In genomic region chr1:40948741-40949528, GRCh38 we compare ENCODE assay signal across 8 cellular contexts. TPM values are rescaled to one million over a fixed set of nuclear protein-coding genes. Genes with fewer than 3 reads are reported as not detected.
DNase-seq lines count a peak whose midpoint lies in the region; ATAC-seq and TF ChIP-seq lines count a peak whose summit lies in the region.

No MANE protein-coding gene starts in this region.

- H3K4me1 Mint-ChIP-seq in GM23338 (peaks cover 5% of the 10 kb centered on the region), endothelial cell (ENCODE audit: unreplicated experiment) (peaks cover 8% of the 10 kb centered on the region)
- H3K4me1 Mint-ChIP-seq in activated CD4-positive, alpha-beta memory T cell treated with anti-CD3 and anti-CD28 coated beads, Interleukin-2, amount 10 ng/mL, durations not matched to agents 7 days and 5 days = peaks cover 18% of the 10 kb centered on the region
- H3K4me1 Mint-ChIP-seq in naive thymus-derived CD4-positive, alpha-beta T cell = peaks cover 5 to 19% (median 6%) of the 10 kb centered on the region in 7 donors

- no peaks in the 10 kb centered on the region for H3F3A ChIP-seq in GM23338 (replicated peaks; ENCODE audit: low read depth)

- H3K27me3 Mint-ChIP-seq in GM23338 (ENCODE audit: insufficient read depth, low read depth, poor library complexity) (peaks cover 12% of the 10 kb centered on the region), endothelial cell (ENCODE audit: unreplicated experiment) (no peaks in the 10 kb centered on the region)
- peaks cover 13% of the 10 kb centered on the region for H3K27me3 Mint-ChIP-seq in activated CD4-positive, alpha-beta memory T cell treated with anti-CD3 and anti-CD28 coated beads, Interleukin-2, amount 10 ng/mL, durations not matched to agents 7 days and 5 days
- H3K27me3 Mint-ChIP-seq in naive thymus-derived CD4-positive, alpha-beta T cell = peaks cover 14 to 30% (median 20%) of the 10 kb centered on the region in 5 donors

- H4K20me1 ChIP-seq in GM23338 (replicated peaks; ENCODE audit: insufficient read depth) = no peaks in the 10 kb centered on the region

- TF ChIP-seq CTCF in GM23338 (conservative IDR thresholded peaks at IDR 0.05; ENCODE audit: low read depth in 2 of 2) (peak; percentile 78 to 89), endothelial cell (IDR thresholded peaks at IDR 0.05; ENCODE audit: unreplicated experiment) (peak; percentile 86)

- peak; percentile 80 for ATAC-seq in GM23338
- peak; percentile 85 for ATAC-seq in naive thymus-derived CD4-positive, alpha-beta T cell
- no peak for ATAC-seq in GM19351 (IDR thresholded peaks at IDR 0.05; ENCODE audit: unreplicated experiment)

- H3K9me3 Mint-ChIP-seq in GM23338 (no peaks in the 10 kb centered on the region), endothelial cell (ENCODE audit: unreplicated experiment) (no peaks in the 10 kb centered on the region)
- H3K9me3 Mint-ChIP-seq in activated CD4-positive, alpha-beta memory T cell treated with anti-CD3 and anti-CD28 coated beads, Interleukin-2, amount 10 ng/mL, durations not matched to agents 7 days and 5 days = no peaks in the 10 kb centered on the region
- peaks cover 0 to 6% (median 0%) of the 10 kb centered on the region in 11 donors for H3K9me3 Mint-ChIP-seq in naive thymus-derived CD4-positive, alpha-beta T cell

- H3K27ac ChIP-seq in GM23338 (ENCODE audit: low read depth) (no peak overlapping the region), subcutaneous abdominal adipose tissue (ENCODE audit: low read depth, low read length) (no peak overlapping the region)
- H3K27ac ChIP-seq in naive thymus-derived CD4-positive, alpha-beta T cell (ENCODE audit: low read depth, low read length) = no peak overlapping the region

- no peaks in the 10 kb centered on the region for H3K9me2 ChIP-seq in GM23338 (ENCODE audit: insufficient read depth)

- H3K4me3 ChIP-seq in GM23338 (peak overlapping the region; percentile 9), subcutaneous abdominal adipose tissue (ENCODE audit: low read depth in 1 of 5, low read length in 5 of 5) (peak overlapping the region in 1 of 5 donors; percentile 22)
- no peak overlapping the region for H3K4me3 ChIP-seq in naive thymus-derived CD4-positive, alpha-beta T cell (ENCODE audit: low read length)

- DNase-seq in AG08395 (ENCODE audit: low spot score) (peak; percentile 74), GM23338 (ENCODE audit: low spot score) (peak; percentile 90), NCI-H82 (lab: John Stamatoyannopoulos, UW) (peak; percentile 86), endothelial cell (ENCODE audit: low spot score) (peak; percentile 71)
- peak; percentile 75 for DNase-seq in activated CD4-positive, alpha-beta memory T cell treated with anti-CD3 and anti-CD28 coated beads, Interleukin-2, amount 10 ng/mL, durations not matched to agents 7 days and 5 days
- DNase-seq in naive thymus-derived CD4-positive, alpha-beta T cell = peak in 8 of 9 donors; percentile 11 to 57 (median 30)

- H3K9me3 ChIP-seq in naive thymus-derived CD4-positive, alpha-beta T cell (ENCODE audit: control insufficient read depth in 2 of 3, low read length in 3 of 3) = no peaks in the 10 kb centered on the region
- peaks cover 0 to 7% (median 0%) of the 10 kb centered on the region in 5 donors for H3K9me3 ChIP-seq in subcutaneous abdominal adipose tissue (ENCODE audit: control insufficient read depth in 5 of 5, low read length in 5 of 5)

- peak overlapping the region; percentile 35; the same call in 2 of the 3 replicates for H3K4me3 Mint-ChIP-seq in GM23338
- no peak overlapping the region for H3K4me3 Mint-ChIP-seq in activated CD4-positive, alpha-beta memory T cell treated with anti-CD3 and anti-CD28 coated beads, Interleukin-2, amount 10 ng/mL, durations not matched to agents 7 days and 5 days
- no peak overlapping the region for H3K4me3 Mint-ChIP-seq in endothelial cell (ENCODE audit: unreplicated experiment)
- H3K4me3 Mint-ChIP-seq in naive thymus-derived CD4-positive, alpha-beta T cell = no peak overlapping the region

- H3K4me2 ChIP-seq in GM23338 = peak overlapping the region; percentile 58; the same call in 1 of the 2 replicates

- peak overlapping the region; percentile 78; the same call in 1 of the 2 replicates for H2AFZ ChIP-seq in GM23338

- CTCF ChIA-PET in activated CD4-positive, alpha-beta memory T cell treated with anti-CD3 and anti-CD28 coated beads, Interleukin-2, amount 10 ng/mL, durations not matched to agents 7 days and 5 days (lab: Charles Lee) = interaction anchor here (0.6 to 10.4 kb wide), 21 partner anchors 10 to 1508 kb away, joined by 3 to 255 read pairs (median 6); partner anchors contain the start of gene CITED4
- CTCF ChIA-PET in naive thymus-derived CD4-positive, alpha-beta T cell (lab: Charles Lee) = interaction anchor here (0.7 to 1.0 kb wide), 2 partner anchors 13 to 59 kb away, joined by 3 read pairs; no protein-coding TSS in a partner anchor

- H3K9ac ChIP-seq in subcutaneous abdominal adipose tissue (ENCODE audit: low read length in 5 of 5) = peak overlapping the region in 3 of 5 donors; percentile 4 to 56 (median 28)

- H3K27me3 ChIP-seq in GM23338 (ENCODE audit: insufficient read depth) = no peaks in the 10 kb centered on the region
- H3K27me3 ChIP-seq in naive thymus-derived CD4-positive, alpha-beta T cell (ENCODE audit: control insufficient read depth in 2 of 2, insufficient read depth in 2 of 2, low read length in 2 of 2) = no peaks in the 10 kb centered on the region
- peaks cover 0 to 3% (median 0%) of the 10 kb centered on the region in 5 donors for H3K27me3 ChIP-seq in subcutaneous abdominal adipose tissue (ENCODE audit: control insufficient read depth in 5 of 5, insufficient read depth in 4 of 5, low read length in 5 of 5)

- H3K79me2 ChIP-seq in GM23338 (replicated peaks; ENCODE audit: insufficient read depth) = no peaks in the 10 kb centered on the region

- intact Hi-C loops in naive thymus-derived CD4-positive, alpha-beta T cell (cut with micrococcal nuclease) = no loop called here

- no peaks in the 10 kb centered on the region for H3K36me3 Mint-ChIP-seq in GM23338 (ENCODE audit: low read depth)
- no peaks in the 10 kb centered on the region for H3K36me3 Mint-ChIP-seq in activated CD4-positive, alpha-beta memory T cell treated with anti-CD3 and anti-CD28 coated beads, Interleukin-2, amount 10 ng/mL, durations not matched to agents 7 days and 5 days (ENCODE audit: low read depth)
- H3K36me3 Mint-ChIP-seq in endothelial cell (ENCODE audit: low read depth, unreplicated experiment) = no peaks in the 10 kb centered on the region
- H3K36me3 Mint-ChIP-seq in naive thymus-derived CD4-positive, alpha-beta T cell = no peaks in the 10 kb centered on the region

- H3K4me1 ChIP-seq in GM23338 (ENCODE audit: insufficient read depth) (0 out of 2 replicates have a peak, but pooled peaks cover 6% of the 10 kb centered on the region), subcutaneous abdominal adipose tissue (ENCODE audit: control insufficient read depth in 5 of 5, insufficient read depth in 5 of 5, low read length in 5 of 5) (peaks cover 0 to 27% (median 20%) of the 10 kb centered on the region in 5 donors)
- peaks cover 0 to 3% of the 10 kb centered on the region in 2 donors for H3K4me1 ChIP-seq in naive thymus-derived CD4-positive, alpha-beta T cell (ENCODE audit: control insufficient read depth in 2 of 2, insufficient read depth in 2 of 2, low read length in 2 of 2)

- H3K36me3 ChIP-seq in GM23338 (ENCODE audit: insufficient read depth) = no peaks in the 10 kb centered on the region
- H3K36me3 ChIP-seq in naive thymus-derived CD4-positive, alpha-beta T cell (ENCODE audit: control insufficient read depth in 2 of 3, insufficient read depth in 3 of 3, low read length in 3 of 3) = no peaks in the 10 kb centered on the region
- no peaks in the 10 kb centered on the region for H3K36me3 ChIP-seq in subcutaneous abdominal adipose tissue (ENCODE audit: control insufficient read depth in 5 of 5, insufficient read depth in 5 of 5, low read length in 5 of 5)

- POLR2A ChIA-PET in activated CD4-positive, alpha-beta memory T cell treated with anti-CD3 and anti-CD28 coated beads, Interleukin-2, amount 10 ng/mL, durations not matched to agents 7 days and 5 days (lab: Charles Lee) = interaction anchor here (1.8 kb wide), 1 partner anchor 87 kb away, joined by 12 read pairs; the partner anchor contains the start of gene CITED4
- POLR2A ChIA-PET in naive thymus-derived CD4-positive, alpha-beta T cell (lab: Charles Lee) = no interaction called here

- H3K27ac Mint-ChIP-seq in GM23338 = no peak overlapping the region
- no peak overlapping the region for H3K27ac Mint-ChIP-seq in activated CD4-positive, alpha-beta memory T cell treated with anti-CD3 and anti-CD28 coated beads, Interleukin-2, amount 10 ng/mL, durations not matched to agents 7 days and 5 days
- no peak overlapping the region for H3K27ac Mint-ChIP-seq in endothelial cell (ENCODE audit: unreplicated experiment)
- H3K27ac Mint-ChIP-seq in naive thymus-derived CD4-positive, alpha-beta T cell = peak overlapping the region in 1 of 9 donors; percentile 36

TF ChIP-seq in GM23338, 12 proteins besides CTCF, POLR2A, EP300 and RAD21:
- TF ChIP-seq EZH2phosphoT487 (IDR thresholded peaks at IDR 0.05; ENCODE audit: unreplicated experiment) (no peak), ZNF114 (CRISPR knock-in tag; IDR thresholded peaks at IDR 0.05) (no peak), CREB1 (CRISPR knock-in tag; IDR thresholded peaks at IDR 0.05; ENCODE audit: low read depth) (no peak), ETS1 (IDR thresholded peaks at IDR 0.05) (no peak), NANOG (IDR thresholded peaks at IDR 0.05; ENCODE audit: borderline replicate concordance) (no peak), POLR2AphosphoS5 (IDR thresholded peaks at IDR 0.05; ENCODE audit: low read depth) (no peak)

RNA-seq across cellular contexts. Expression of gene CTPS1, which starts 30.6 kb away (rescaled TPM):
- 93.3 and 93.9 TPM in 2 replicates for total RNA-seq in GM23338 (2014; rRNA removed; shearing (Covaris generic))
- 30.6 and 31.8 TPM in 2 replicates for polyA plus RNA-seq in GM23338 (2016; fragmentation: Nextera tagmentation; extraction: Ambion mirVana)
- total RNA-seq in activated CD4-positive, alpha-beta memory T cell treated with anti-CD3 and anti-CD28 coated beads, Interleukin-2, amount 10 ng/mL, durations not matched to agents 7 days and 5 days = 10 to 100 TPM; 41.7 to 42.2 TPM
- total RNA-seq in endothelial cell (ENCODE audit: unreplicated experiment) = 41.2 TPM
- total RNA-seq in naive thymus-derived CD4-positive, alpha-beta T cell = 10 to 100 TPM; 16.4 to 57.6 (median 40.6) TPM
- polyA plus RNA-seq in naive thymus-derived CD4-positive, alpha-beta T cell = 10 to 100 TPM; 12.4 to 16.5 TPM

Comparison
In these comparisons a context has a peak if more than half of its experiments do, and no peak if none do; other contexts are left out.
1. DNase-seq: peak in every context shown above with its lines; median percentile 90 in GM23338; 86 in NCI-H82; 75 in activated CD4-positive, alpha-beta memory T cell treated with anti-CD3 and anti-CD28 coated beads, Interleukin-2, amount 10 ng/mL, durations not matched to agents 7 days and 5 days; 74 in AG08395; 71 in endothelial cell; 30 in naive thymus-derived CD4-positive, alpha-beta T cell.